ENCODE assay signal across 16 cellular contexts in the genomic region with DNA sequence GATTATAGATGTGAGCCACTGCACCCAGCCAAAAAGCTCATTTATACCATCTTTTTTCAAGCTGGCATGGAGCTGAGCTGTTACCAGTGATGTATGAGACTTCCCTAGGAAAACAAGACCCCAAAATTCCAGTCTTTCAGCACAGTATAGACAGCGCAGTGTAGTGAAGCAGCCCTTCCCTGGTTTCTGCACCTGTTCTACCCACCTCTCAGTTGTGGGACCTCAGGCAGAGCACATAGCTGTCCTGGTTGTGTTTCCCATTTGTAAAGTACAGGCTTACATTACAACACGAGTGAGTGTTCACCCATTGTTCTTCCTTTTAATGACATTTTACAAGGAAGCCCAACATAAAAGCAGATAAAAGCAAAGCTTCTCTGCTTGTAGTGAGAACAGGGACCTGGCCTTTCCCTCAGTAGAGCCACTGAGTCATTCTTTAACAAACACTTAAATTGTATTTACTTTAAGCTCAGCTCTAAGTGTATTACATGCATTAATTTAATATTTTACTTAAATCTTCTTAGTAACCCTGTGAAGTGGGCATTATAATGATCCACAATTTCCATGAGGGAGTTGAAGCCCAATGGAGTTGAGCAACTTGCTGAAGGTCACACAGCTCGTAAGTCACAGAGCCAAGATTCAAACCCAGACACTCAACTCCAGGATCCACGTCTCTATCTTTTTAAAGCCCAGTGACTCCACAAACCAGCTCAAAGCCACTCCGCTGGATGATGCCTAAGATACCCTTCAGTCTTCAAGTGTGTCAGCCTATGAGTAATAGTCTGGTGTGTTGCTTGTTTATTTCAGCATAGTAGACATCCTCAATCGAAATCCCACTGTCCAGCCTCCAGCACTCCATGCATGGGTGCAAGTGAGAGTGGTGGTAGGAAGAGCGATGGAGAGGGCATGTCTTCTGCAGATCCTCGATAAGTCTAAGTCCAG. TPM values are rescaled to one million over a fixed set of nuclear protein-coding genes. Genes with fewer than 3 reads are reported as not detected.
A peak's percentile ranks its signal among the peaks of the same experiment; 100 is the strongest.
DNase-seq lines count a peak whose midpoint lies in the region; ATAC-seq, FAIRE-seq and TF ChIP-seq lines count a peak whose summit lies in the region.
"Had no signal": no experiment of that assay in that cellular context is flagged by ENCODE, and none has a peak within 500 bp of the region (broad histone marks: within the 10 kb centered on the region; RNA-seq: fewer than 3 reads in every experiment).

No MANE protein-coding gene starts in this region.

- H3K4me3 ChIP-seq in A549 (no peak overlapping the region), GM23248 (no peak overlapping the region), left lung (no peak overlapping the region), vagina (no peak overlapping the region), heart right ventricle (no peak overlapping the region)
- H3K4me3 ChIP-seq: BLaER1 had no signal

- in situ Hi-C loops in GM23248 (cut with MboI), result no loop called here

- peak in 1 of 2 experiments; percentile 39; a peak in 2 of 6 replicates for ATAC-seq in A549
- ATAC-seq in left lung, result peak; percentile 89
- no peak for ATAC-seq in heart right ventricle
- ATAC-seq: CD8-positive, alpha-beta T cell had no signal

- 46% methylated on average over 8 of the region's 8 CpGs for WGBS in A549 (ENCODE audit: missing lambda C conversion rate)
- WGBS in GM23248 (ENCODE audit: low coverage in 1 of 2, low lambda C conversion rate in 2 of 2, missing lambda C conversion rate in 2 of 2), 2 experiments, result 79 to 84% methylated on average over 8 of the region's 8 CpGs
- 90% methylated on average over 8 of the region's 8 CpGs for WGBS in heart right ventricle, 2 donors

- H3K27me3 ChIP-seq in GM23248 (replicated peaks; ENCODE audit: insufficient read depth) (no peaks in the 10 kb centered on the region), left lung (no peaks in the 10 kb centered on the region), vagina (no peaks in the 10 kb centered on the region), heart right ventricle (no peaks in the 10 kb centered on the region)
- H3K27me3 ChIP-seq: BLaER1 had no signal

- no peaks in the 10 kb centered on the region for H3K9me2 ChIP-seq in GM23248 (ENCODE audit: insufficient read depth)

- no peak for TF ChIP-seq POLR2A in A549 (IDR thresholded peaks at IDR 0.05; ENCODE audit: low read length)
- TF ChIP-seq POLR2A in vagina (IDR thresholded peaks at IDR 0.05), result no peak

- no peak for TF ChIP-seq RAD21 in A549 (conservative IDR thresholded peaks at IDR 0.05 in 1 of 2, IDR thresholded peaks at IDR 0.05 in 1 of 2)

- peak in 1 of 2 experiments; percentile 17 for DNase-seq in A549 (ENCODE audit: low read depth in 1 of 2, low spot score in 1 of 2)
- DNase-seq in GM23248, result peak; percentile 19
- peak; percentile 29 for DNase-seq in RPMI7951 (ENCODE audit: low read depth)
- no peak for DNase-seq in left lung
- DNase-seq in vagina (ENCODE audit: extremely low spot score in 2 of 2), result no peak
- no peak for DNase-seq in activated effector memory CD4-positive, alpha-beta T cell treated with Interleukin-2 at 50 U/mL for 16 hours
- no peak for DNase-seq in heart right ventricle
- no peak for DNase-seq in activated naive CD4-positive, alpha-beta T cell treated with Interleukin-2 at 50 U/mL for 16 hours
- DNase-seq: CD8-positive, alpha-beta T cell; H9; NCI-H1436; NCI-H2029 treated with DMSO at 0.1 percent for 48 hours; NCI-H526; RPMI8226; SIG-M5 had no signal

- H3K27ac ChIP-seq in A549, result no peak overlapping the region
- H3K27ac ChIP-seq in GM23248, result no peak overlapping the region
- no peak overlapping the region for H3K27ac ChIP-seq in left lung
- H3K27ac ChIP-seq in vagina, result no peak overlapping the region
- H3K27ac ChIP-seq in heart right ventricle, result no peak overlapping the region
- H3K27ac ChIP-seq: BLaER1 had no signal

- H2AFZ ChIP-seq in GM23248, result no peak overlapping the region

- no peaks in the 10 kb centered on the region for H3K79me2 ChIP-seq in GM23248 (ENCODE audit: insufficient read depth)

- H3K36me3 ChIP-seq in GM23248 (ENCODE audit: low read depth) (no peaks in the 10 kb centered on the region), left lung (no peaks in the 10 kb centered on the region), vagina (no peaks in the 10 kb centered on the region), heart right ventricle (no peaks in the 10 kb centered on the region)
- H3K36me3 ChIP-seq: BLaER1 had no signal

- CTCF ChIA-PET in A549 (lab: Yijun Ruan, JAX), result interaction anchor here (0.6 to 1.1 kb wide), 2 partner anchors 9 to 392 kb away, joined by 3 to 4 read pairs; no protein-coding TSS in a partner anchor

- peak overlapping the region; percentile 38; the same call in 2 of the 3 replicates for H3K4me2 ChIP-seq in A549
- H3K4me2 ChIP-seq in GM23248 (ENCODE audit: unreplicated experiment), result no peak overlapping the region
- H3K4me2 ChIP-seq: BLaER1 had no signal

- intact Hi-C loops in left lung (cut with DNase I), result no loop called here
- intact Hi-C loops in vagina (cut with DNase I), result no loop called here
- intact Hi-C loops in heart right ventricle (cut with DNase I), result no loop called here

- H3F3A ChIP-seq in GM23248 (ENCODE audit: insufficient read depth), result no peaks in the 10 kb centered on the region

- TF ChIP-seq CTCF in A549 (IDR thresholded peaks at IDR 0.05) (no peak), left lung (IDR thresholded peaks at IDR 0.05) (no peak), vagina (IDR thresholded peaks at IDR 0.05) (no peak), heart right ventricle (IDR thresholded peaks at IDR 0.05) (no peak)

- H3K9me3 ChIP-seq in A549, result no peaks in the 10 kb centered on the region
- no peaks in the 10 kb centered on the region for H3K9me3 ChIP-seq in GM23248 (ENCODE audit: low read depth)
- H3K9me3 ChIP-seq in left lung, result no peaks in the 10 kb centered on the region
- no peaks in the 10 kb centered on the region for H3K9me3 ChIP-seq in vagina
- peaks cover 0 to 9% (median 0%) of the 10 kb centered on the region in 11 donors for H3K9me3 ChIP-seq in heart right ventricle
- H3K9me3 ChIP-seq: BLaER1 had no signal

- TF ChIP-seq EP300 in A549 (IDR thresholded peaks at IDR 0.05), result no peak

- FAIRE-seq in A549 (lab: Jason Lieb, UNC), result no peak

- H3K4me1 ChIP-seq in A549 (0 out of 3 replicates have a peak, but pooled peaks cover 5% of the 10 kb centered on the region), GM23248 (ENCODE audit: insufficient read depth) (no peaks in the 10 kb centered on the region), left lung (no peaks in the 10 kb centered on the region), vagina (no peaks in the 10 kb centered on the region), heart right ventricle (peaks cover 0 to 26% (median 11%) of the 10 kb centered on the region in 9 donors)
- H3K4me1 ChIP-seq: BLaER1 had no signal

- H3K9ac ChIP-seq in GM23248, result no peak overlapping the region
- H3K9ac ChIP-seq: BLaER1 had no signal

- POLR2A ChIA-PET in A549 (lab: Yijun Ruan, JAX), result no interaction called here

- no peaks in the 10 kb centered on the region for H4K20me1 ChIP-seq in GM23248 (ENCODE audit: insufficient read depth)
- H4K20me1 ChIP-seq: BLaER1 had no signal

TF ChIP-seq in A549, 52 proteins besides CTCF, POLR2A, EP300 and RAD21 (continues in another document):
- TF ChIP-seq SREBF2 (IDR thresholded peaks at IDR 0.05) (no peak), MAX (IDR thresholded peaks at IDR 0.05) (no peak), FOSL2 (IDR thresholded peaks at IDR 0.05) (no peak), FOSL2 (CRISPR knock-in tag; IDR thresholded peaks at IDR 0.05) (no peak), NPAS2 (CRISPR knock-in tag; IDR thresholded peaks at IDR 0.05; ENCODE audit: borderline replicate concordance) (no peak), JUN (IDR thresholded peaks at IDR 0.05) (no peak), ZFP36 (IDR thresholded peaks at IDR 0.05; ENCODE audit: borderline replicate concordance, partially characterized antibody) (no peak), JUNB (IDR thresholded peaks at IDR 0.05) (no peak), SMC3 (IDR thresholded peaks at IDR 0.05) (no peak), KDM5A (IDR thresholded peaks at IDR 0.05) (no peak)
- TF ChIP-seq, protein P1, sequence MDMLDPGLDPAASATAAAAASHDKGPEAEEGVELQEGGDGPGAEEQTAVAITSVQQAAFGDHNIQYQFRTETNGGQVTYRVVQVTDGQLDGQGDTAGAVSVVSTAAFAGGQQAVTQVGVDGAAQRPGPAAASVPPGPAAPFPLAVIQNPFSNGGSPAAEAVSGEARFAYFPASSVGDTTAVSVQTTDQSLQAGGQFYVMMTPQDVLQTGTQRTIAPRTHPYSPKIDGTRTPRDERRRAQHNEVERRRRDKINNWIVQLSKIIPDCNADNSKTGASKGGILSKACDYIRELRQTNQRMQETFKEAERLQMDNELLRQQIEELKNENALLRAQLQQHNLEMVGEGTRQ (IDR thresholded peaks at IDR 0.05), result no peak
- TF ChIP-seq, protein P2, sequence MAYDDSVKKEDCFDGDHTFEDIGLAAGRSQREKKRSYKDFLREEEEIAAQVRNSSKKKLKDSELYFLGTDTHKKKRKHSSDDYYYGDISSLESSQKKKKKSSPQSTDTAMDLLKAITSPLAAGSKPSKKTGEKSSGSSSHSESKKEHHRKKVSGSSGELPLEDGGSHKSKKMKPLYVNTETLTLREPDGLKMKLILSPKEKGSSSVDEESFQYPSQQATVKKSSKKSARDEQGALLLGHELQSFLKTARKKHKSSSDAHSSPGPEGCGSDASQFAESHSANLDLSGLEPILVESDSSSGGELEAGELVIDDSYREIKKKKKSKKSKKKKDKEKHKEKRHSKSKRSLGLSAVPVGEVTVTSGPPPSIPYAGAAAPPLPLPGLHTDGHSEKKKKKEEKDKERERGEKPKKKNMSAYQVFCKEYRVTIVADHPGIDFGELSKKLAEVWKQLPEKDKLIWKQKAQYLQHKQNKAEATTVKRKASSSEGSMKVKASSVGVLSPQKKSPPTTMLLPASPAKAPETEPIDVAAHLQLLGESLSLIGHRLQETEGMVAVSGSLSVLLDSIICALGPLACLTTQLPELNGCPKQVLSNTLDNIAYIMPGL (CRISPR knock-in tag; IDR thresholded peaks at IDR 0.05; ENCODE audit: borderline replicate concordance), result no peak

RNA-seq across cellular contexts. Expression of gene CAPZB, which starts 40.5 kb away (rescaled TPM):
- polyA plus RNA-seq in A549 (2011; rRNA removed), result 129 and 133 TPM in 2 replicates
- 133 and 152 TPM in 2 replicates for polyA plus RNA-seq in A549 (2012; cell fraction: cytosol; rRNA removed)
- 68.8 and 88.9 TPM in 2 replicates for polyA plus RNA-seq in A549 (2012; cell fraction: nucleus; rRNA removed)
- polyA plus RNA-seq in A549 (2017; fragmentation: RNase III; extraction: RNeasy Plus Mini Kit Qiagen cat#74134 plus additional on column Dnase treatment), result 281 to 306 TPM (median 296 TPM) in 3 replicates
- 76.6 and 87.0 TPM in 2 replicates for polyA minus RNA-seq in A549 (2011; rRNA and poly(A)+ RNA removed)
- 188 and 229 TPM in 2 replicates for total RNA-seq in GM23248 (2014; rRNA removed; shearing (Covaris generic))
- 494 and 506 TPM in 2 replicates for polyA plus RNA-seq in GM23248 (2016; fragmentation: Nextera tagmentation; extraction: Ambion mirVana)
- 324 and 335 TPM in 2 replicates for total RNA-seq in RPMI7951 (2014; rRNA removed; shearing (Covaris generic))
- 100 to 1,000 TPM; 293 to 327 TPM for total RNA-seq in left lung
- 152 TPM for total RNA-seq in vagina
- total RNA-seq in heart right ventricle, result 100 to 1,000 TPM; 207 to 307 (median 228) TPM
- 100 to 1,000 TPM; 158 to 236 TPM for polyA plus RNA-seq in heart right ventricle

Comparison
In these comparisons a context has a peak if more than half of its experiments do, and no peak if none do; other contexts are left out.
1. DNase-seq: peak in GM23248 (single experiment) and RPMI7951 (single experiment); none in left lung (0 of 2), vagina (0 of 2), activated effector memory CD4-positive, alpha-beta T cell treated with Interleukin-2 at 50 U/mL for 16 hours (single experiment), heart right ventricle (0 of 2) and activated naive CD4-positive, alpha-beta T cell treated with Interleukin-2 at 50 U/mL for 16 hours (single experiment).